10 cellular contexts compared by ENCODE assay signal in genomic region chr22:23256138-23256932, GRCh38.
DNase-seq lines count a peak whose midpoint lies in the region; ATAC-seq and TF ChIP-seq lines count a peak whose summit lies in the region.
"Had no signal": no experiment of that assay in that cellular context is flagged by ENCODE, and none has a peak within 500 bp of the region (broad histone marks: within the 10 kb centered on the region; RNA-seq: fewer than 3 reads in every experiment).

No MANE protein-coding gene starts in this region.

- H3K36me3 ChIP-seq in RWPE2 (ENCODE audit: low read depth) (peaks cover 48% of the 10 kb centered on the region), mucosa of rectum (ENCODE audit: control insufficient read depth in 2 of 2, insufficient read depth in 2 of 2, low read length in 2 of 2) (peaks cover 19 to 23% of the 10 kb centered on the region in 2 donors), tibial artery (peaks cover 8 to 34% (median 23%) of the 10 kb centered on the region in 3 donors)

- H3K27ac Mint-ChIP-seq in central memory CD8-positive, alpha-beta T cell (ENCODE audit: low read depth), result peak overlapping the region; percentile 68

- H3K9ac ChIP-seq in mucosa of rectum (ENCODE audit: low read depth in 1 of 2, low read length in 2 of 2), result peak overlapping the region in 1 of 2 donors; percentile 51

- no peak for TF ChIP-seq CTCF in RWPE2 (IDR thresholded peaks at IDR 0.05; ENCODE audit: poor library complexity, severe bottlenecking)
- TF ChIP-seq CTCF in tibial artery (IDR thresholded peaks at IDR 0.05), result no peak

- peaks cover 28% of the 10 kb centered on the region for H3K4me1 Mint-ChIP-seq in central memory CD8-positive, alpha-beta T cell

- intact Hi-C loops in tibial artery (cut with DNase I; ENCODE audit: low total_unique reads), result no loop called here

- H3K4me3 Mint-ChIP-seq in central memory CD8-positive, alpha-beta T cell, result no peak overlapping the region

- no peaks in the 10 kb centered on the region for H3K27me3 Mint-ChIP-seq in central memory CD8-positive, alpha-beta T cell

- H3K4me3 ChIP-seq in RWPE2 (ENCODE audit: severe bottlenecking), result no peak overlapping the region
- H3K4me3 ChIP-seq in mucosa of rectum (ENCODE audit: low read length in 2 of 2), result no peak overlapping the region
- no peak overlapping the region for H3K4me3 ChIP-seq in tibial artery

- H3K4me1 ChIP-seq in RWPE2 (ENCODE audit: insufficient read depth, poor library complexity, severe bottlenecking) (peaks cover 13% of the 10 kb centered on the region), mucosa of rectum (ENCODE audit: control insufficient read depth in 2 of 2, insufficient read depth in 2 of 2, low read length in 2 of 2) (peaks cover 11 to 31% of the 10 kb centered on the region in 2 donors), tibial artery (peaks cover 0 to 54% (median 36%) of the 10 kb centered on the region in 4 donors)

- no peak for ATAC-seq in RWPE2 (ENCODE audit: low read depth)
- ATAC-seq in central memory CD8-positive, alpha-beta T cell (replicated peaks; ENCODE audit: extremely low read depth, poor library complexity, severe bottlenecking), result no peak
- no peak for ATAC-seq in HG03460 (IDR thresholded peaks at IDR 0.05; ENCODE audit: unreplicated experiment)
- no peak for ATAC-seq in HG03342 (IDR thresholded peaks at IDR 0.05; ENCODE audit: unreplicated experiment)

- DNase-seq in RWPE2 (ENCODE audit: low spot score), result no peak
- no peak for DNase-seq in central memory CD8-positive, alpha-beta T cell (ENCODE audit: low spot score in 2 of 2)
- no peak for DNase-seq in tibial artery
- no peak for DNase-seq in medulla oblongata (ENCODE audit: extremely low spot score)
- DNase-seq: NCI-H446, SHP77 had no signal

- H3K36me3 Mint-ChIP-seq in central memory CD8-positive, alpha-beta T cell (ENCODE audit: insufficient read depth), result peaks cover 26% of the 10 kb centered on the region

- H3K27me3 ChIP-seq in RWPE2 (ENCODE audit: insufficient read depth, poor library complexity, severe bottlenecking) (no peaks in the 10 kb centered on the region), mucosa of rectum (ENCODE audit: control insufficient read depth in 2 of 2, insufficient read depth in 2 of 2, low read length in 2 of 2) (no peaks in the 10 kb centered on the region), tibial artery (no peaks in the 10 kb centered on the region)
- H3K27me3 ChIP-seq: neutrophil had no signal

- H3K9me3 ChIP-seq in RWPE2 (ENCODE audit: severe bottlenecking), result peaks cover 8% of the 10 kb centered on the region
- H3K9me3 ChIP-seq in mucosa of rectum (ENCODE audit: control insufficient read depth in 2 of 2, low read length in 2 of 2), result no peaks in the 10 kb centered on the region
- H3K9me3 ChIP-seq in tibial artery, result no peaks in the 10 kb centered on the region
- H3K9me3 ChIP-seq: neutrophil had no signal

- H3K27ac ChIP-seq in RWPE2 (ENCODE audit: poor library complexity, severe bottlenecking) (peak overlapping the region; percentile 30), mucosa of rectum (ENCODE audit: low read depth in 2 of 2, low read length in 2 of 2) (peak overlapping the region; percentile 71 to 86), tibial artery (peak overlapping the region; percentile 81 to 88)
- H3K27ac ChIP-seq: neutrophil had no signal

- H3K9me3 Mint-ChIP-seq in central memory CD8-positive, alpha-beta T cell, result no peaks in the 10 kb centered on the region

Comparison
In these comparisons a context has a peak if more than half of its experiments do, and no peak if none do; other contexts are left out.
1. H3K27ac ChIP-seq: peak in every context shown above with its lines; median percentile 84 in tibial artery; 78 in mucosa of rectum; 30 in RWPE2.